12 cellular contexts compared by ENCODE assay signal in genomic region chr1:183159960-183160359, GRCh38. TPM values are rescaled to one million over a fixed set of nuclear protein-coding genes. Genes with fewer than 3 reads are reported as not detected.
DNase-seq lines count a peak whose midpoint lies in the region; FAIRE-seq and TF ChIP-seq lines count a peak whose summit lies in the region.
"Had no signal": no experiment of that assay in that cellular context is flagged by ENCODE, and none has a peak within 500 bp of the region (broad histone marks: within the 10 kb centered on the region; RNA-seq: fewer than 3 reads in every experiment).

No MANE protein-coding gene starts in this region.

- H3K4me1 Mint-ChIP-seq in activated T-cell treated with anti-CD3 and anti-CD28 coated beads, Interleukin-2, amount 50 U/mL, for 24 hours (ENCODE audit: low read depth) = no peaks in the 10 kb centered on the region
- H3K4me1 Mint-ChIP-seq: activated naive CD4-positive, alpha-beta T cell treated with anti-CD3 and anti-CD28 coated beads, Interleukin-2, amount 10 ng/mL, durations not matched to agents 7 days and 5 days had no signal

- intact Hi-C loops in kidney (cut with DNase I) = no loop called here

- H3K4me3 ChIP-seq in kidney (ENCODE audit: low read length in 2 of 2) = no peak overlapping the region
- H3K4me3 ChIP-seq: dorsolateral prefrontal cortex had no signal

- H3K4me3 Mint-ChIP-seq in activated T-cell treated with anti-CD3 and anti-CD28 coated beads, Interleukin-2, amount 50 U/mL, for 24 hours = no peak overlapping the region
- H3K4me3 Mint-ChIP-seq: activated naive CD4-positive, alpha-beta T cell treated with anti-CD3 and anti-CD28 coated beads, Interleukin-2, amount 10 ng/mL, durations not matched to agents 7 days and 5 days had no signal

- no peak overlapping the region for H3K27ac Mint-ChIP-seq in activated T-cell treated with anti-CD3 and anti-CD28 coated beads, Interleukin-2, amount 50 U/mL, for 24 hours
- H3K27ac Mint-ChIP-seq: activated naive CD4-positive, alpha-beta T cell treated with anti-CD3 and anti-CD28 coated beads, Interleukin-2, amount 10 ng/mL, durations not matched to agents 7 days and 5 days had no signal

- in situ Hi-C loops in KBM-7 (cut with MboI; ENCODE audit: low pct_unique_long_range_greater_than_20kb, low sequenced_read_pairs) = no loop called here

- H3K36me3 Mint-ChIP-seq in activated T-cell treated with anti-CD3 and anti-CD28 coated beads, Interleukin-2, amount 50 U/mL, for 24 hours (ENCODE audit: low read depth) = no peaks in the 10 kb centered on the region
- H3K36me3 Mint-ChIP-seq: activated naive CD4-positive, alpha-beta T cell treated with anti-CD3 and anti-CD28 coated beads, Interleukin-2, amount 10 ng/mL, durations not matched to agents 7 days and 5 days had no signal

- TF ChIP-seq CTCF in kidney (IDR thresholded peaks at IDR 0.05; ENCODE audit: borderline replicate concordance, extremely low read depth, insufficient read depth) = no peak

- H3K27me3 Mint-ChIP-seq in activated T-cell treated with anti-CD3 and anti-CD28 coated beads, Interleukin-2, amount 50 U/mL, for 24 hours = peaks cover 5% of the 10 kb centered on the region
- H3K27me3 Mint-ChIP-seq: activated naive CD4-positive, alpha-beta T cell treated with anti-CD3 and anti-CD28 coated beads, Interleukin-2, amount 10 ng/mL, durations not matched to agents 7 days and 5 days had no signal

- H3K36me3 ChIP-seq in kidney (ENCODE audit: control insufficient read depth in 1 of 2, insufficient read depth in 2 of 2, low read length in 2 of 2) = no peaks in the 10 kb centered on the region

- FAIRE-seq in kidney (lab: Jason Lieb, UNC) (no peak), urothelium cell line (lab: Jason Lieb, UNC) (no peak)

- H3K4me1 ChIP-seq in kidney (ENCODE audit: control insufficient read depth in 1 of 2, insufficient read depth in 1 of 2, low read depth in 1 of 2, low read length in 2 of 2) = no peaks in the 10 kb centered on the region

- H3K9ac ChIP-seq in kidney (ENCODE audit: low read length in 2 of 2) = no peak overlapping the region

- H3K9me3 Mint-ChIP-seq in activated T-cell treated with anti-CD3 and anti-CD28 coated beads, Interleukin-2, amount 50 U/mL, for 24 hours = no peaks in the 10 kb centered on the region
- H3K9me3 Mint-ChIP-seq: activated naive CD4-positive, alpha-beta T cell treated with anti-CD3 and anti-CD28 coated beads, Interleukin-2, amount 10 ng/mL, durations not matched to agents 7 days and 5 days had no signal

- no peak overlapping the region for H3K27ac ChIP-seq in kidney (ENCODE audit: low read depth in 2 of 2, low read length in 2 of 2)
- H3K27ac ChIP-seq: dorsolateral prefrontal cortex had no signal

- DNase-seq in NCI-H2196 (lab: John Stamatoyannopoulos, UW; ENCODE audit: unreplicated experiment) = peak; percentile 16
- DNase-seq in NCI-H2196 treated with DMSO at 0.1 percent for 48 hours (lab: John Stamatoyannopoulos, UW; ENCODE audit: unreplicated experiment) = no peak
- peak; percentile 89 for DNase-seq in SW480 (ENCODE audit: low spot score)
- peak; percentile 94 for DNase-seq in kidney
- peak; percentile 71 for DNase-seq in urothelium cell line (ENCODE audit: low spot score)
- DNase-seq in KBM-7 = no peak
- no peak for DNase-seq in activated T-cell treated with anti-CD3 and anti-CD28 coated beads, Interleukin-2, amount 50 U/mL, for 24 hours
- no peak for DNase-seq in SKM-1 treated with dmso at 0.1 percent for 144 hours (lab: John Stamatoyannopoulos, UW; ENCODE audit: unreplicated experiment)
- DNase-seq: activated naive CD4-positive, alpha-beta T cell treated with anti-CD3 and anti-CD28 coated beads, Interleukin-2, amount 10 ng/mL, durations not matched to agents 7 days and 5 days; dorsolateral prefrontal cortex; Karpas-422; occipital lobe had no signal

- no peaks in the 10 kb centered on the region for H3K9me3 ChIP-seq in kidney (ENCODE audit: control insufficient read depth in 1 of 2, low read length in 2 of 2)

RNA-seq across cellular contexts. Expression of gene LAMC2, which starts 26.1 kb away (rescaled TPM):
- total RNA-seq in kidney = 89.0 TPM
- polyA plus RNA-seq in kidney (ENCODE audit: insufficient read depth, low read depth, low replicate concordance) = 4.0 TPM

Comparison
In these comparisons a context has a peak if more than half of its experiments do, and no peak if none do; other contexts are left out.
1. DNase-seq: peak in NCI-H2196 (single experiment), SW480 (single experiment), kidney (single experiment) and urothelium cell line (single experiment); none in NCI-H2196 treated with DMSO at 0.1 percent for 48 hours (single experiment), KBM-7 (single experiment), activated T-cell treated with anti-CD3 and anti-CD28 coated beads, Interleukin-2, amount 50 U/mL, for 24 hours (single experiment) and SKM-1 treated with dmso at 0.1 percent for 144 hours (single experiment).